ENCODE assay signal across 8 cellular contexts in the genomic region with DNA sequence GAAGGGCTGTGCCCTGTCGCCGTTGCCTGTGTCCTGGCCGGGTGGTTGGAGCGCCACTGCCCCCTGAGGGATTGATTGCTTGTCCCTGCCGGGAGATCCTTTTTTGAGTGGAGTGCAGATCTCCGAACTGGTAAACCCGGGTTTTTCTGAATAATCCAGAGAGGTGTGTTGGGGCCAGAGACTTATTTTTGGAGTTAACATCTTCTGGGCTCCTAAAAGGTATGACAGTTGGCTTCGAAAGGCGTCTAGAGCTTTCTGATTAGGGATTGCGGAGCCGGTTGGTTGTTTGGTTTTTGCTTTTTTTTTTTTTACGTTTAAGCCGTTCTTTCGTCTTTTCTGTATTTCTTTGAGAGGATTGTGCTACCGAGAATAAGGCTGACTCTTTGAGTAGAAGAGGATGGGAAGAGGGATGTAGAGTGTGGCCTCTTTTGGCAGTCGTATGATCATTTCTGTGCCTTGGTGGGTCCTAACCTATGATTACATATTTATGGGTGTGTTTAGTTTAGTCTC. TPM values are rescaled to one million over a fixed set of nuclear protein-coding genes. Genes with fewer than 3 reads are reported as not detected.
A peak's percentile ranks its signal among the peaks of the same experiment; 100 is the strongest.
DNase-seq lines count a peak whose midpoint lies in the region; ATAC-seq, FAIRE-seq and TF ChIP-seq lines count a peak whose summit lies in the region.

No MANE protein-coding gene starts in this region.

- WGBS in GM23248 (ENCODE audit: low coverage in 1 of 2, low lambda C conversion rate in 2 of 2, missing lambda C conversion rate in 2 of 2), 2 experiments: 1 to 2% methylated on average over 16 of the region's 16 CpGs

- TF ChIP-seq CTCF in 22Rv1 (IDR thresholded peaks at IDR 0.05): peak; percentile 28
- TF ChIP-seq CTCF in WERI-Rb-1 (IDR thresholded peaks at IDR 0.05; ENCODE audit: low read depth, low read length): no peak
- no peak for TF ChIP-seq CTCF in kidney (IDR thresholded peaks at IDR 0.05; ENCODE audit: borderline replicate concordance, extremely low read depth, insufficient read depth)
- TF ChIP-seq CTCF in upper lobe of right lung (IDR thresholded peaks at IDR 0.05): no peak

- no peak for DNase-seq in GM23248
- no peak for DNase-seq in WERI-Rb-1
- DNase-seq in kidney: no peak
- no peak for DNase-seq in upper lobe of right lung

- peak overlapping the region; percentile 95 for H3K4me3 ChIP-seq in GM23248
- peak overlapping the region; percentile 96 for H3K4me3 ChIP-seq in WERI-Rb-1 (ENCODE audit: low read depth, low read length)
- H3K4me3 ChIP-seq in kidney (ENCODE audit: low read length in 2 of 2): peak overlapping the region; percentile 81 to 98
- peak overlapping the region; percentile 79 for H3K4me3 ChIP-seq in upper lobe of right lung

- peak overlapping the region; percentile 94 for H2AFZ ChIP-seq in GM23248

- peaks cover 24% of the 10 kb centered on the region for H3F3A ChIP-seq in GM23248 (ENCODE audit: insufficient read depth)

- H3K36me3 ChIP-seq in GM23248 (ENCODE audit: low read depth) (no peaks in the 10 kb centered on the region), WERI-Rb-1 (no peaks in the 10 kb centered on the region), kidney (ENCODE audit: control insufficient read depth in 1 of 2, insufficient read depth in 2 of 2, low read length in 2 of 2) (no peaks in the 10 kb centered on the region), upper lobe of right lung (no peaks in the 10 kb centered on the region)

- no peaks in the 10 kb centered on the region for H3K27me3 ChIP-seq in GM23248 (replicated peaks; ENCODE audit: insufficient read depth)
- H3K27me3 ChIP-seq in WERI-Rb-1 (ENCODE audit: insufficient read depth, low read depth, severe bottlenecking): no peaks in the 10 kb centered on the region
- H3K27me3 ChIP-seq in upper lobe of right lung: no peaks in the 10 kb centered on the region

- H3K9ac ChIP-seq in GM23248 (peak overlapping the region; percentile 99), kidney (ENCODE audit: low read length in 2 of 2) (peak overlapping the region; percentile 87 to 93)

- FAIRE-seq in kidney (lab: Jason Lieb, UNC): no peak

- H3K9me2 ChIP-seq in GM23248 (ENCODE audit: insufficient read depth): no peaks in the 10 kb centered on the region

- H3K9me3 ChIP-seq in GM23248 (ENCODE audit: low read depth): no peaks in the 10 kb centered on the region
- H3K9me3 ChIP-seq in WERI-Rb-1 (ENCODE audit: severe bottlenecking): no peaks in the 10 kb centered on the region
- H3K9me3 ChIP-seq in kidney (ENCODE audit: control insufficient read depth in 1 of 2, low read length in 2 of 2): no peaks in the 10 kb centered on the region
- H3K9me3 ChIP-seq in upper lobe of right lung: no peaks in the 10 kb centered on the region

- intact Hi-C loops in kidney (cut with DNase I): no loop called here
- intact Hi-C loops in upper lobe of right lung (cut with DNase I): no loop called here

- H3K4me1 ChIP-seq in GM23248 (ENCODE audit: insufficient read depth) (peaks cover 25% of the 10 kb centered on the region), kidney (ENCODE audit: control insufficient read depth in 1 of 2, insufficient read depth in 1 of 2, low read depth in 1 of 2, low read length in 2 of 2) (peaks cover 0 to 8% of the 10 kb centered on the region in 2 donors), upper lobe of right lung (peaks cover 23% of the 10 kb centered on the region)

- in situ Hi-C loops in GM23248 (cut with MboI): no loop called here

- peak overlapping the region; percentile 95 for H3K4me2 ChIP-seq in GM23248 (ENCODE audit: unreplicated experiment)

- H3K27ac ChIP-seq in 22Rv1 (peak overlapping the region; percentile 76), GM23248 (peak overlapping the region; percentile 95), WERI-Rb-1 (peak overlapping the region; percentile 82), kidney (ENCODE audit: low read depth in 2 of 2, low read length in 2 of 2) (peak overlapping the region; percentile 89 to 96), upper lobe of right lung (peak overlapping the region; percentile 98)

- ATAC-seq in upper lobe of right lung: no peak
- ATAC-seq in HG03521 (IDR thresholded peaks at IDR 0.05; ENCODE audit: unreplicated experiment): no peak
- no peak for ATAC-seq in HG02763 (IDR thresholded peaks at IDR 0.05; ENCODE audit: unreplicated experiment)
- no peak for ATAC-seq in GM18498 (IDR thresholded peaks at IDR 0.05; ENCODE audit: unreplicated experiment)

- peaks cover 42% of the 10 kb centered on the region for H4K20me1 ChIP-seq in GM23248 (ENCODE audit: insufficient read depth)

- peaks cover 58% of the 10 kb centered on the region for H3K79me2 ChIP-seq in GM23248 (ENCODE audit: insufficient read depth)

RNA-seq across cellular contexts. Expression of gene RLF, which starts 0.8 kb away (rescaled TPM):
- 16.4 and 18.1 TPM in 2 replicates for total RNA-seq in GM23248 (2014; rRNA removed; shearing (Covaris generic))
- polyA plus RNA-seq in GM23248 (2016; fragmentation: Nextera tagmentation; extraction: Ambion mirVana): 6.7 and 7.3 TPM in 2 replicates
- 15.8 TPM for total RNA-seq in kidney
- 3.5 TPM for polyA plus RNA-seq in kidney (ENCODE audit: insufficient read depth, low read depth, low replicate concordance)
- total RNA-seq in upper lobe of right lung: 13.4 TPM
